33 cellular contexts compared by ENCODE assay signal in genomic region chr13:79516590-79516989, GRCh38.
"Had no signal": no experiment of that assay in that cellular context is flagged by ENCODE, and none has a peak within 500 bp of the region (broad histone marks: within the 10 kb centered on the region; RNA-seq: fewer than 3 reads in every experiment).

No MANE protein-coding gene starts in this region.

- H3K36me3 ChIP-seq: adrenal gland, pancreas, prostate gland had no signal

- DNase-seq: activated CD4-positive, alpha-beta T cell treated with anti-CD3 and anti-CD28 coated beads for 36 hours; activated CD4-positive, CD25-positive, alpha-beta regulatory T cell; activated CD8-positive, alpha-beta memory T cell treated with anti-CD3 and anti-CD28 coated beads, Interleukin-2, amount 10 ng/mL, durations not matched to agents 7 days and 5 days; activated CD8-positive, alpha-beta T cell treated with anti-CD3 and anti-CD28 coated beads, Interleukin-2, amount 10 ng/mL, durations not matched to agents 7 days and 5 days; activated effector memory CD4-positive, alpha-beta T cell treated with anti-CD3 and anti-CD28 coated beads, Interleukin-2, amount 50 U/mL, for 16 hours; activated naive CD4-positive, alpha-beta T cell treated with anti-CD3 and anti-CD28 coated beads for 36 hours; activated naive CD8-positive, alpha-beta T cell treated with anti-CD3 and anti-CD28 coated beads for 36 hours; activated T-cell treated with anti-CD3 and anti-CD28 coated beads, Interleukin-2, amount 50 U/mL, for 48 hours; adrenal gland; aorta; body of pancreas; cerebellar nuclear complex; cortex of kidney; effector memory CD8-positive, alpha-beta T cell; foreskin fibroblast; head of caudate nucleus; lower lobe of right lung; mesenchymal stem cell; naive thymus-derived CD8-positive, alpha-beta T cell; nucleus accumbens; pancreas; retina; sigmoid colon; small intestine; stimulated activated CD4-positive, alpha-beta T cell treated with anti-CD3 and anti-CD28 coated beads, Interleukin-4, amount 100 ng/mL, for 4 hours; stimulated activated CD8-positive, alpha-beta memory T cell treated with anti-CD3 and anti-CD28 coated beads, Interleukin-4, amount 100 ng/mL, for 48 hours; stimulated activated naive CD8-positive, alpha-beta T cell treated with anti-CD3 and anti-CD28 coated beads, Interleukin-15, amount 100 ng/mL, for 72 hours; T1000 had no signal

- H3K27ac ChIP-seq: adrenal gland, body of pancreas, lower lobe of right lung, pancreas, prostate gland, sigmoid colon, suprapubic skin, tibial nerve had no signal

- H3K4me3 ChIP-seq: adrenal gland, body of pancreas, lower lobe of right lung, pancreas, prostate gland, sigmoid colon, suprapubic skin, tibial nerve had no signal

- ATAC-seq: activated CD4-positive, alpha-beta T cell treated with anti-CD3 and anti-CD28 coated beads for 36 hours; activated CD8-positive, alpha-beta memory T cell treated with anti-CD3 and anti-CD28 coated beads, Interleukin-2, amount 10 ng/mL, durations not matched to agents 7 days and 5 days; activated CD8-positive, alpha-beta T cell treated with anti-CD3 and anti-CD28 coated beads, Interleukin-2, amount 10 ng/mL, durations not matched to agents 7 days and 5 days; body of pancreas; effector memory CD8-positive, alpha-beta T cell; esophagus mucosa; lower lobe of right lung; naive thymus-derived CD8-positive, alpha-beta T cell; pancreas; stimulated activated memory B cell treated with anti-CD40 and anti-IgM and Interleukin-4, amounts not matched to agents 10 μg/mL and 1 μg/mL and 100 μg/mL, for 72 hours; stimulated activated naive CD8-positive, alpha-beta T cell treated with anti-CD3 and anti-CD28 coated beads, Interleukin-15, amount 100 ng/mL, for 72 hours had no signal

- H3K4me1 ChIP-seq: prostate gland, sigmoid colon, tibial nerve had no signal

- H3K9me3 ChIP-seq: adrenal gland, body of pancreas, lower lobe of right lung, pancreas, prostate gland, sigmoid colon, suprapubic skin, tibial nerve had no signal

- H3K27me3 ChIP-seq: adrenal gland, body of pancreas, pancreas, sigmoid colon, suprapubic skin, tibial nerve had no signal
